ENCODE assay signal across 1 cellular context in genomic region chr10:30215631-30216030, GRCh38.
TF ChIP-seq lines count a peak whose summit lies in the region.

No MANE protein-coding gene starts in this region.

TF ChIP-seq in IMR-90, 13 proteins besides CTCF, POLR2A, EP300 and RAD21 (continued from another document):
- TF ChIP-seq CEBPB (IDR thresholded peaks at IDR 0.05; ENCODE audit: low read depth, low read length), result no peak
- no peak for TF ChIP-seq RCOR1 (IDR thresholded peaks at IDR 0.05; ENCODE audit: insufficient replicate concordance, low read length)
